Comparison of ENCODE assay signal across 1 cellular context in the genomic region with DNA sequence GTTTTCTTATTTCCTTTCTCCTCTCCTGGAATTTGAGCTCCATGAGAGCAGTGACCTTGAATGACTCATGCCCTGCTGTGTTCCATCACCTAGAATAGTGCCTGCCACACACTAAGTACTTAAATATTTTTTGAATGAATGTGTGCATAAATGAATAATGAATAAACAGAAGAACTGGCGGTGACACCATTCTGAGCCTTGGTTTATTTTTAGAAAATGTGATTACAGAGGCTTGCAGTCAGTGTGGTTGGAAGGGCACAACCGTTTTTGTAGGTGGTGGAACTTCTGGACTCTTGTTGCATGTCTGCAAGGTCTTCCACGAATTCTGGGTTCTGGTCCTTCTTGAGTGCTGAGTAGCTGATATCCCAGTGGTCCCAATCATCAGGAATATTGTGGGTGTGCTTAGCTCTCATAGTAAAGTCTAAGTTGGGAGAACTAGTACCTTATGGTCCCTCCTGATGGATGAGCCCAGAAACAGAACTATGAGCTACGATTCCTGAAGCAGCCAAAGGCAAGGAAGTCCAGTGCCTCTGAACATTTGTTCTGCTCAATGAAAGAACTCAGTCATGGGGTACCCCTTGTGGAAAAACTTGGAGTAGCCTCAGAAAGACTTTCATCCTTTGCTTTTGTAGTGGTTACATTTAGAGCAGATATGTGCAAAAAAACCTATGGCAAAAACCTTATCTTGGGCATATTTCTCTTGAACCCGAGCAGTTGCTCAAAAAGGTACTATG.
TF ChIP-seq lines count a peak whose summit lies in the region.

No MANE protein-coding gene starts in this region.

TF ChIP-seq in HCT116, 20 proteins besides CTCF, POLR2A, EP300 and RAD21:
- TF ChIP-seq, protein P1, sequence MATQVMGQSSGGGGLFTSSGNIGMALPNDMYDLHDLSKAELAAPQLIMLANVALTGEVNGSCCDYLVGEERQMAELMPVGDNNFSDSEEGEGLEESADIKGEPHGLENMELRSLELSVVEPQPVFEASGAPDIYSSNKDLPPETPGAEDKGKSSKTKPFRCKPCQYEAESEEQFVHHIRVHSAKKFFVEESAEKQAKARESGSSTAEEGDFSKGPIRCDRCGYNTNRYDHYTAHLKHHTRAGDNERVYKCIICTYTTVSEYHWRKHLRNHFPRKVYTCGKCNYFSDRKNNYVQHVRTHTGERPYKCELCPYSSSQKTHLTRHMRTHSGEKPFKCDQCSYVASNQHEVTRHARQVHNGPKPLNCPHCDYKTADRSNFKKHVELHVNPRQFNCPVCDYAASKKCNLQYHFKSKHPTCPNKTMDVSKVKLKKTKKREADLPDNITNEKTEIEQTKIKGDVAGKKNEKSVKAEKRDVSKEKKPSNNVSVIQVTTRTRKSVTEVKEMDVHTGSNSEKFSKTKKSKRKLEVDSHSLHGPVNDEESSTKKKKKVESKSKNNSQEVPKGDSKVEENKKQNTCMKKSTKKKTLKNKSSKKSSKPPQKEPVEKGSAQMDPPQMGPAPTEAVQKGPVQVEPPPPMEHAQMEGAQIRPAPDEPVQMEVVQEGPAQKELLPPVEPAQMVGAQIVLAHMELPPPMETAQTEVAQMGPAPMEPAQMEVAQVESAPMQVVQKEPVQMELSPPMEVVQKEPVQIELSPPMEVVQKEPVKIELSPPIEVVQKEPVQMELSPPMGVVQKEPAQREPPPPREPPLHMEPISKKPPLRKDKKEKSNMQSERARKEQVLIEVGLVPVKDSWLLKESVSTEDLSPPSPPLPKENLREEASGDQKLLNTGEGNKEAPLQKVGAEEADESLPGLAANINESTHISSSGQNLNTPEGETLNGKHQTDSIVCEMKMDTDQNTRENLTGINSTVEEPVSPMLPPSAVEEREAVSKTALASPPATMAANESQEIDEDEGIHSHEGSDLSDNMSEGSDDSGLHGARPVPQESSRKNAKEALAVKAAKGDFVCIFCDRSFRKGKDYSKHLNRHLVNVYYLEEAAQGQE (IDR thresholded peaks at IDR 0.05; ENCODE audit: low read depth), result no peak
- TF ChIP-seq CBX3 (IDR thresholded peaks at IDR 0.05; ENCODE audit: low read depth) (peak; percentile 87; the same call in 1 of the 2 replicates), FOSL1 (IDR thresholded peaks at IDR 0.05; ENCODE audit: low read depth) (peak; percentile 94), ELF1 (IDR thresholded peaks at IDR 0.05; ENCODE audit: borderline replicate concordance, low read depth) (no peak; the same call in 1 of the 2 replicates), JUND (IDR thresholded peaks at IDR 0.05) (peak; percentile 94), POLR2AphosphoS5 (IDR thresholded peaks at IDR 0.05; ENCODE audit: low read depth, low read length) (peak; percentile 47), CEBPB (IDR thresholded peaks at IDR 0.05; ENCODE audit: low read depth) (peak; percentile 85), SRF (IDR thresholded peaks at IDR 0.05; ENCODE audit: low read depth) (peak; percentile 57), SIN3A (IDR thresholded peaks at IDR 0.05; ENCODE audit: low read depth) (peak; percentile 58), SP1 (IDR thresholded peaks at IDR 0.05; ENCODE audit: low read depth) (peak; percentile 89), YY1 (IDR thresholded peaks at IDR 0.05; ENCODE audit: extremely low read depth, insufficient replicate concordance, low read depth, low read length) (no peak), EGR1 (IDR thresholded peaks at IDR 0.05; ENCODE audit: low read depth) (peak; percentile 28; the same call in 1 of the 2 replicates), ZNF274 (IDR thresholded peaks at IDR 0.05; ENCODE audit: low read depth, low read length) (no peak), TCF7L2 (IDR thresholded peaks at IDR 0.05; ENCODE audit: borderline replicate concordance, extremely low read depth, insufficient read depth, insufficient read length) (no peak)
- TF ChIP-seq, protein P2, sequence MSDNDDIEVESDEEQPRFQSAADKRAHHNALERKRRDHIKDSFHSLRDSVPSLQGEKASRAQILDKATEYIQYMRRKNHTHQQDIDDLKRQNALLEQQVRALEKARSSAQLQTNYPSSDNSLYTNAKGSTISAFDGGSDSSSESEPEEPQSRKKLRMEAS (IDR thresholded peaks at IDR 0.05), result peak; percentile 64
- TF ChIP-seq, protein P3, sequence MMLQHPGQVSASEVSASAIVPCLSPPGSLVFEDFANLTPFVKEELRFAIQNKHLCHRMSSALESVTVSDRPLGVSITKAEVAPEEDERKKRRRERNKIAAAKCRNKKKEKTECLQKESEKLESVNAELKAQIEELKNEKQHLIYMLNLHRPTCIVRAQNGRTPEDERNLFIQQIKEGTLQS (IDR thresholded peaks at IDR 0.05), result peak; percentile 60; the same call in 1 of the 2 replicates
